30 cellular contexts compared by ENCODE assay signal in the genomic region with DNA sequence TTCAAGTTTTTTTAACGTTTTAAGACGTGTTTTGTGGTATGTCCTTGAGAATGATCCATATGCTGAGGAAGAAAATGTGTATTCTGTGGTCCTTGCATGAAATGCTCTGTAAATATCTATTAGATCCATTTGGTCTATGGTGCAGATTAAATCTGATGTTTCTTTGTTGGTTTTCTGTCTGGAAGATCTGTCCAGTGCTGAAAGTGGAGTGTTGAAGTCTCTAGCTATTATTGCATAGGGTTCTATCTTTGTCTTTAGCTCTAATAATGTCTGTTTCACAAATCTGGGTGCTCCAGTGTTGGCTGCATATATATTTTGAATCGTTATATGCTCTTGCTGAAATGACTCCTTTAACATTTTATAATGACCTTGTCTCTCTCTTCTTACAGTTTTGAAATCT.
"Had no signal": no experiment of that assay in that cellular context is flagged by ENCODE, and none has a peak within 500 bp of the region (broad histone marks: within the 10 kb centered on the region; RNA-seq: fewer than 3 reads in every experiment).

No MANE protein-coding gene starts in this region.

- DNase-seq: activated CD4-positive, alpha-beta memory T cell treated with anti-CD3 and anti-CD28 coated beads, Interleukin-2, amount 10 ng/mL, durations not matched to agents 7 days and 5 days; activated CD4-positive, alpha-beta T cell treated with anti-CD3 and anti-CD28 coated beads for 1 hour; activated CD4-positive, alpha-beta T cell treated with anti-CD3 and anti-CD28 coated beads for 4 hours; activated CD4-positive, alpha-beta T cell treated with anti-CD3 and anti-CD28 coated beads, Interleukin-2, amount 10 ng/mL, durations not matched to agents 7 days and 5 days; activated CD4-positive, alpha-beta T cell treated with anti-CD3 and anti-CD28 coated beads, Interleukin-2, amount 50 U/mL, for 4 hours; activated CD4-positive, CD25-positive, alpha-beta regulatory T cell; activated CD8-positive, alpha-beta memory T cell treated with anti-CD3 and anti-CD28 coated beads, Interleukin-2, amount 50 U/mL, for 48 hours; activated effector memory CD4-positive, alpha-beta T cell treated with Interleukin-2 at 50 U/mL for 16 hours; activated gamma-delta T cell treated with Interleukin-2 at 50 U/mL for 16 hours; activated naive CD4-positive, alpha-beta T cell treated with anti-CD3 and anti-CD28 coated beads, Interleukin-2, amount 50 U/mL, for 16 hours; activated naive CD4-positive, alpha-beta T cell treated with Interleukin-2 at 50 U/mL for 16 hours; activated T-cell treated with anti-CD3 and anti-CD28 coated beads, Interleukin-2, amount 50 U/mL, for 4 hours; amniotic stem cell; anterior cingulate cortex; body of pancreas; caudate nucleus; cortex of kidney; dermis blood vessel endothelial cell; effector CD4-positive, alpha-beta T cell; effector memory CD8-positive, alpha-beta T cell; erythroblast; foreskin keratinocyte; gastrocnemius medialis; glutamatergic neuron; heart right ventricle; T-helper 1 cell; T-helper 2 cell had no signal

- ATAC-seq: activated T-cell treated with anti-CD3 and anti-CD28 coated beads, Interleukin-2, amount 50 U/mL, for 4 hours; activated T-helper 17 cell treated with anti-CD3 and anti-CD28 coated beads, Interleukin-2, amount 50 U/mL, for 72 hours; body of pancreas; effector memory CD8-positive, alpha-beta T cell; foreskin keratinocyte; gastrocnemius medialis; heart right ventricle had no signal

- H3K27me3 Mint-ChIP-seq: activated CD4-positive, alpha-beta memory T cell treated with anti-CD3 and anti-CD28 coated beads, Interleukin-2, amount 10 ng/mL, durations not matched to agents 7 days and 5 days; activated CD4-positive, alpha-beta T cell treated with anti-CD3 and anti-CD28 coated beads, Interleukin-2, amount 10 ng/mL, durations not matched to agents 7 days and 5 days; activated naive CD8-positive, alpha-beta T cell; activated T-helper 17 cell treated with anti-CD3 and anti-CD28 coated beads, Interleukin-2, amount 50 U/mL, for 72 hours; effector memory CD8-positive, alpha-beta T cell had no signal

- H3K27ac ChIP-seq: body of pancreas, esophagus muscularis mucosa, foreskin keratinocyte, gastrocnemius medialis, heart right ventricle had no signal

- H3K27ac Mint-ChIP-seq: activated CD4-positive, alpha-beta memory T cell treated with anti-CD3 and anti-CD28 coated beads, Interleukin-2, amount 10 ng/mL, durations not matched to agents 7 days and 5 days; activated CD4-positive, alpha-beta T cell treated with anti-CD3 and anti-CD28 coated beads, Interleukin-2, amount 10 ng/mL, durations not matched to agents 7 days and 5 days; activated naive CD8-positive, alpha-beta T cell; activated T-helper 17 cell treated with anti-CD3 and anti-CD28 coated beads, Interleukin-2, amount 50 U/mL, for 72 hours; effector memory CD8-positive, alpha-beta T cell had no signal

- H3K4me3 ChIP-seq: body of pancreas, esophagus muscularis mucosa, gastrocnemius medialis, heart right ventricle had no signal

- H3K9me3 ChIP-seq: body of pancreas, esophagus muscularis mucosa, gastrocnemius medialis, heart right ventricle had no signal

- H3K4me3 Mint-ChIP-seq: activated CD4-positive, alpha-beta memory T cell treated with anti-CD3 and anti-CD28 coated beads, Interleukin-2, amount 10 ng/mL, durations not matched to agents 7 days and 5 days; activated CD4-positive, alpha-beta T cell treated with anti-CD3 and anti-CD28 coated beads, Interleukin-2, amount 10 ng/mL, durations not matched to agents 7 days and 5 days; activated naive CD8-positive, alpha-beta T cell; activated T-cell treated with anti-CD3 and anti-CD28 coated beads, Interleukin-2, amount 50 U/mL, for 4 hours; activated T-helper 17 cell treated with anti-CD3 and anti-CD28 coated beads, Interleukin-2, amount 50 U/mL, for 72 hours; effector memory CD8-positive, alpha-beta T cell had no signal

- H3K4me1 ChIP-seq: body of pancreas, esophagus muscularis mucosa, foreskin keratinocyte, gastrocnemius medialis, heart right ventricle had no signal

- H3K9me3 Mint-ChIP-seq: activated CD4-positive, alpha-beta memory T cell treated with anti-CD3 and anti-CD28 coated beads, Interleukin-2, amount 10 ng/mL, durations not matched to agents 7 days and 5 days; activated CD4-positive, alpha-beta T cell treated with anti-CD3 and anti-CD28 coated beads, Interleukin-2, amount 10 ng/mL, durations not matched to agents 7 days and 5 days; activated T-helper 17 cell treated with anti-CD3 and anti-CD28 coated beads, Interleukin-2, amount 50 U/mL, for 72 hours; effector memory CD8-positive, alpha-beta T cell had no signal

- H3K36me3 ChIP-seq: esophagus muscularis mucosa, gastrocnemius medialis, heart right ventricle had no signal

- H3K4me1 Mint-ChIP-seq: activated CD4-positive, alpha-beta memory T cell treated with anti-CD3 and anti-CD28 coated beads, Interleukin-2, amount 10 ng/mL, durations not matched to agents 7 days and 5 days; activated CD4-positive, alpha-beta T cell treated with anti-CD3 and anti-CD28 coated beads, Interleukin-2, amount 10 ng/mL, durations not matched to agents 7 days and 5 days; activated T-helper 17 cell treated with anti-CD3 and anti-CD28 coated beads, Interleukin-2, amount 50 U/mL, for 72 hours had no signal

- H3K27me3 ChIP-seq: body of pancreas, esophagus muscularis mucosa, foreskin keratinocyte, gastrocnemius medialis had no signal
